Comparison of ENCODE assay signal across 8 cellular contexts in the genomic region with DNA sequence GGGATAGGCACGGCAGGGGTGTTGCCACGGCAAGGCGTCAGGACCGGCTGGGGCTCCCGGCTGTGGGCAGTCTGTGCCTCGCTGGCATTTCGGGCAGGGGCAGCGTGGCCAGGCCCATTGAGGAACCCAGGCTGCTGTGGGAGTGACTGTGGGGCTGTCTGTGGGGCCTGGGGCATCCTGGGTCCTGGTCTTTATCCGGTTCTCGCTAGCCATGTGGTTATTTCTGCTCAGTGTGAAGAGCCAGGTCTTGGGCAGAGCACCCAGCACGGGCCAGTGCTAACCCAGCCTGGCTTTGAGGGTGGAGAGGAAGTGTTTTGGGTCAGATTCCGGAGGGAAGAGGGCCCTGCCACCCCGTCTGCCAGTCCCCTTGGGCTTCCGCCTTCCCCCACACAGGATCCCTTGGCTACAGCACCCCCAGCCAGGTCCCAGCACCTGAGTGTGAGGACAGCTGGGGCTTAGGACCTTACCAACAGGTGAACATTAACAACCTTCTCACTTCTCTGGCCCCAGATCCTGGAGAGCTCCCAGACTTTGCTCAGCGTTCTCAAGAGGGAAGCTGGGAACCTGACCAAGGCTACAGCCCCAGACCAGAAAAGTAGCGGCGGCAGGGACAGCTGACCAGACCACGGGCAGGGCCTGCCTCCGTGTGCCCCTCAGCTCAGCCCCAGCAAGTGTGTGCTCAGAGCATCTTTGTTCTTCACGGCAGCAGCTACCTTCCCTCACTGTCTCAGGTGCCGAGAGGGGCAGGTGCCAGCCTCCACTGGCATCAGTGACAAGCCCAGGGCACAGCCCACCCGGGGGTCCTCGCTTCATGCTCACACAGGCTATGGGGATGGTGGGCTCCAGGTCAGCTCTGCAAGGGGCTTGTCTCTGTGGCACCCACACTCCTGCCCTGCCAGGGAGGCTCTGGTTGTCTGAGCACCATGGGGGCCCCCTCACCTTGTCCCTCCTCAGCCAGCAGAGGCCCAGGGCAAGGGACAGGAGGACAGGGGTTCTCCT. TPM values are rescaled to one million over a fixed set of nuclear protein-coding genes. Genes with fewer than 3 reads are reported as not detected.
DNase-seq lines count a peak whose midpoint lies in the region; ATAC-seq, FAIRE-seq and TF ChIP-seq lines count a peak whose summit lies in the region.

No MANE protein-coding gene starts in this region.

- intact Hi-C loops in heart left ventricle (cut with DNase I), result loop anchor here (5.0 to 10.0 kb wide), 5 partner anchors 33 to 75 kb away; partner anchors contain the start of genes CYSRT1 (in 5 of the 10), RNF224 (in 5 of the 10), RNF208 (in 2 of the 10) and DPP7 (in 1 of the 10)
- intact Hi-C loops in Right ventricle myocardium superior (cut with DNase I), result loop anchor here (5.0 kb wide), 1 partner anchor 38 kb away; the partner anchor contains the start of genes CYSRT1 and RNF224
- intact Hi-C loops in K562 (cut with micrococcal nuclease), result no loop called here
- intact Hi-C loops in uterus (cut with DNase I; ENCODE audit: low total_unique reads), result no loop called here

- H3K27ac ChIP-seq in heart left ventricle (peak overlapping the region; percentile 92 to 99 (median 99)), K562 (ENCODE audit: extremely low read depth, low read depth, low read length) (peak overlapping the region; percentile 94), mesenchymal stem cell (ENCODE audit: low read length, poor library complexity, severe bottlenecking) (peak overlapping the region; percentile 70), uterus (peak overlapping the region; percentile 83 to 95)

- TF ChIP-seq CTCF in heart left ventricle (IDR thresholded peaks at IDR 0.05), result no peak
- no peak for TF ChIP-seq CTCF in K562 (IDR thresholded peaks at IDR 0.05 in 2 of 3, conservative IDR thresholded peaks at IDR 0.05 in 1 of 3; ENCODE audit: insufficient read depth in 2 of 3, low read depth in 1 of 3, low read length in 3 of 3)
- TF ChIP-seq CTCF in uterus (IDR thresholded peaks at IDR 0.05), result peak in 1 of 4 experiments; percentile 1

- no peak overlapping the region for H2BK15ac ChIP-seq in mesenchymal stem cell (ENCODE audit: low read depth, poor library complexity, severe bottlenecking)

- WGBS in heart left ventricle, 4 donors, result 16 to 35% (median 24%) methylated on average over 17 to 23 of the region's 23 CpGs
- 30% methylated on average over 23 of the region's 23 CpGs for WGBS in K562 (ENCODE audit: insufficient coverage, low coverage, missing lambda C conversion rate)
- WGBS in mesenchymal stem cell, result 53% methylated on average over 23 of the region's 23 CpGs

- FAIRE-seq in K562 (lab: Jason Lieb, UNC), result peak; percentile 29

- DNase-seq in heart left ventricle (no peak), Right ventricle myocardium superior (no peak), K562 (ENCODE audit: extremely low read depth in 1 of 4, low spot score in 3 of 4) (no peak), mesenchymal stem cell (no peak), uterus (no peak), germinal center (ENCODE audit: low spot score) (no peak), NCI-H2196 (lab: John Stamatoyannopoulos, UW; ENCODE audit: unreplicated experiment) (no peak)

- peak overlapping the region in 1 of 2 experiments; percentile 55 for H3K18ac ChIP-seq in mesenchymal stem cell (ENCODE audit: low read depth in 1 of 2, low read length in 2 of 2)

- no peak for TF ChIP-seq RAD21 in K562 (CRISPR knock-in tag; conservative IDR thresholded peaks at IDR 0.05 in 1 of 2, IDR thresholded peaks at IDR 0.05 in 1 of 2)

- in situ Hi-C loops in K562 (cut with MboI), result loop anchor here (5.0 kb wide), 1 partner anchor 38 kb away; the partner anchor contains the start of genes CYSRT1 and RNF224

- H2AK5ac ChIP-seq in mesenchymal stem cell (ENCODE audit: low read length, severe bottlenecking), result no peak overlapping the region

- H3K27me3 ChIP-seq in heart left ventricle, result no peaks in the 10 kb centered on the region
- H3K27me3 ChIP-seq in K562 (ENCODE audit: control insufficient read depth in 2 of 2, insufficient read depth in 2 of 2, low read length in 2 of 2), result no peaks in the 10 kb centered on the region
- no peaks in the 10 kb centered on the region for H3K27me3 ChIP-seq in mesenchymal stem cell (ENCODE audit: control insufficient read depth in 1 of 2, insufficient read depth in 1 of 2, low read length in 2 of 2)
- no peaks in the 10 kb centered on the region for H3K27me3 ChIP-seq in uterus

- no peak overlapping the region for H2BK120ac ChIP-seq in mesenchymal stem cell (ENCODE audit: low read depth, low read length)

- H3K79me1 ChIP-seq in mesenchymal stem cell (replicated peaks; ENCODE audit: low read length, poor library complexity, severe bottlenecking), result peaks cover 65% of the 10 kb centered on the region

- TF ChIP-seq POLR2A in heart left ventricle (IDR thresholded peaks at IDR 0.05), result no peak
- TF ChIP-seq POLR2A in K562 (conservative IDR thresholded peaks at IDR 0.05), result no peak
- TF ChIP-seq POLR2A in uterus (IDR thresholded peaks at IDR 0.05), result no peak

- peaks cover 43% of the 10 kb centered on the region for H3K79me2 ChIP-seq in K562 (ENCODE audit: control insufficient read depth, insufficient read depth, low read length)

- peaks cover 8% of the 10 kb centered on the region for H4K20me1 ChIP-seq in K562 (replicated peaks; ENCODE audit: control insufficient read depth, insufficient read depth, low read length)

- peak overlapping the region; percentile 68 to 100 (median 90) for H3K4me3 ChIP-seq in heart left ventricle
- peak overlapping the region; percentile 98 for H3K4me3 ChIP-seq in K562
- peak overlapping the region; percentile 91 to 100 for H3K4me3 ChIP-seq in mesenchymal stem cell (ENCODE audit: insufficient read depth in 1 of 2, low read depth in 1 of 2, low read length in 2 of 2)
- H3K4me3 ChIP-seq in uterus, result peak overlapping the region; percentile 79 to 92

- peak overlapping the region in 1 of 2 experiments; percentile 50 for H3K14ac ChIP-seq in mesenchymal stem cell (ENCODE audit: low read length in 2 of 2)

- POLR2A ChIA-PET in K562 (lab: Yijun Ruan, JAX), result interaction anchor here (0.6 to 6.7 kb wide), 19 partner anchors 9 to 404 kb away, joined by 3 to 56 read pairs (median 4); partner anchors contain the start of genes NDOR1, NRARP, RNF224 and TMEM203

- H4K91ac ChIP-seq in mesenchymal stem cell (ENCODE audit: low read length), result peak overlapping the region; percentile 37

- no peak overlapping the region for H2BK5ac ChIP-seq in mesenchymal stem cell (ENCODE audit: low read depth, low read length, poor library complexity, severe bottlenecking)

- no peaks in the 10 kb centered on the region for H3K9me3 ChIP-seq in heart left ventricle
- no peaks in the 10 kb centered on the region for H3K9me3 ChIP-seq in K562 (replicated peaks; ENCODE audit: control insufficient read depth, insufficient read depth, low read depth, low read length)
- H3K9me3 ChIP-seq in mesenchymal stem cell (ENCODE audit: control insufficient read depth, low read length), result no peaks in the 10 kb centered on the region
- H3K9me3 ChIP-seq in uterus, result no peaks in the 10 kb centered on the region

- CTCF ChIA-PET in K562 (lab: Yijun Ruan, JAX; ENCODE audit: low intra/inter-chr PET ratio), result interaction anchor here (0.6 to 2.5 kb wide), 4 partner anchors 38 to 62 kb away, joined by 3 to 19 read pairs (median 8); partner anchors contain the start of gene RNF224

- H2BK12ac ChIP-seq in mesenchymal stem cell (ENCODE audit: low read length in 2 of 2), result no peak overlapping the region

- H4K8ac ChIP-seq in mesenchymal stem cell (ENCODE audit: low read length), result peak overlapping the region; percentile 7

- H3K9me1 ChIP-seq in K562 (ENCODE audit: control insufficient read depth, insufficient read depth, low read length), result no peaks in the 10 kb centered on the region

- peak overlapping the region; percentile 91; the same call in 1 of the 2 replicates for H2AFZ ChIP-seq in K562 (ENCODE audit: low read depth, low read length)
- no peak overlapping the region for H2AFZ ChIP-seq in mesenchymal stem cell (ENCODE audit: low read depth, low read length)

- H3K4ac ChIP-seq in mesenchymal stem cell (ENCODE audit: low read depth in 1 of 2, low read length in 2 of 2), result peak overlapping the region in 1 of 2 experiments; percentile 2

- ATAC-seq in heart left ventricle, result peak in 1 of 4 donors; percentile 6
- no peak for ATAC-seq in Right ventricle myocardium superior (ENCODE audit: poor library complexity)
- peak; percentile 1; the same call in 2 of the 3 replicates for ATAC-seq in K562
- no peak for ATAC-seq in GM21786 (IDR thresholded peaks at IDR 0.05; ENCODE audit: unreplicated experiment)

- H3K9ac ChIP-seq in K562 (ENCODE audit: insufficient read depth in 1 of 2, low read depth in 2 of 2, low read length in 2 of 2) (peak overlapping the region; percentile 93 to 96), mesenchymal stem cell (ENCODE audit: low read length) (peak overlapping the region; percentile 96)

- H3K4me2 ChIP-seq in K562 (ENCODE audit: insufficient read depth, low read length), result peak overlapping the region; percentile 98
- H3K4me2 ChIP-seq in mesenchymal stem cell (ENCODE audit: low read length, poor library complexity, severe bottlenecking), result peak overlapping the region; percentile 90

- H3K36me3 ChIP-seq in heart left ventricle (peaks cover 0 to 57% (median 33%) of the 10 kb centered on the region in 9 donors), K562 (ENCODE audit: control insufficient read depth, insufficient read depth, low read length) (peaks cover 57% of the 10 kb centered on the region; the same call in 2 of the 3 replicates), mesenchymal stem cell (ENCODE audit: control insufficient read depth in 1 of 2, insufficient read depth in 2 of 2, low read depth in 1 of 2, low read length in 2 of 2) (peaks cover 55 to 64% of the 10 kb centered on the region in 2 experiments), uterus (no peaks in the 10 kb centered on the region)

- peaks cover 18 to 84% (median 48%) of the 10 kb centered on the region in 12 donors for H3K4me1 ChIP-seq in heart left ventricle
- peaks cover 20 to 97% of the 10 kb centered on the region in 2 experiments for H3K4me1 ChIP-seq in K562 (replicated peaks in 1 of 2; ENCODE audit: control insufficient read depth in 2 of 2, insufficient read depth in 2 of 2, low read length in 2 of 2)
- peaks cover 58% of the 10 kb centered on the region for H3K4me1 ChIP-seq in mesenchymal stem cell (ENCODE audit: control insufficient read depth, insufficient read depth, low read depth, low read length)
- H3K4me1 ChIP-seq in uterus, result peaks cover 14 to 24% of the 10 kb centered on the region in 2 donors

- TF ChIP-seq EP300 in K562 (IDR thresholded peaks at IDR 0.05; ENCODE audit: low read length), result no peak

- no TSS peak for BruUV-seq in K562 (replicated peaks; lab: Mats Ljungman, UMichigan)

- H3K23ac ChIP-seq in mesenchymal stem cell (ENCODE audit: low read length in 2 of 2), result no peak overlapping the region

RNA-seq across cellular contexts. Expression of gene SSNA1, which starts 1.1 kb away (rescaled TPM):
- 100 to 1,000 TPM in 2 of 9 donors, 10 to 100 TPM in 7; 46.0 to 123 (median 59.9) TPM for total RNA-seq in heart left ventricle
- polyA plus RNA-seq in heart left ventricle, result 100 to 1,000 TPM; 120 to 161 TPM
- 73.7 TPM for total RNA-seq in Right ventricle myocardium superior
- 2.1 and 9.0 TPM in 2 replicates for total RNA-seq in K562 (2011; cell fraction: chromatin; rRNA removed; ENCODE audit: low replicate concordance)
- total RNA-seq in K562 (2011; cell fraction: nucleolus; rRNA removed), result 24.7 and 27.9 TPM in 2 replicates
- 12.1 and 13.6 TPM in 2 replicates for total RNA-seq in K562 (2011; cell fraction: nucleoplasm; rRNA removed)
- 130 and 153 TPM in 2 replicates for total RNA-seq in K562 (2014; rRNA removed)
- total RNA-seq in K562 (2014; rRNA removed; fragmentation: Illumina TruSeq; extraction: Trizol), result 8.7 and 16.8 TPM in 2 replicates
- 74.7 and 76.7 TPM in 2 replicates for total RNA-seq in K562 (2015; rRNA removed; fragmentation: Illumina TruSeq; extraction: Trizol)
- 96.4 and 106 TPM in 2 replicates for total RNA-seq in K562 (2021)
- 40.5 and 43.4 TPM in 2 replicates for polyA plus RNA-seq in K562 (2011; rRNA removed)
- 64.1 and 151 TPM in 2 replicates for polyA plus RNA-seq in K562 (2011; cell fraction: cytosol; rRNA removed)
- polyA plus RNA-seq in K562 (2011; cell fraction: nucleus; rRNA removed), result 31.5 and 49.3 TPM in 2 replicates
- 94.8 and 97.7 TPM in 2 replicates for polyA plus RNA-seq in K562 (2012)
- polyA plus RNA-seq in K562 (2014; fragmentation: Illumina TruSeq; extraction: Trizol), result 57.1 and 101 TPM in 2 replicates
- polyA plus RNA-seq in K562 (2014; fragmentation: Nextera tagmentation; extraction: Ambion mirVana), result 10 to 100 TPM in 1 of 2 experiments, 1 to 10 TPM in 1; 1.9 to 11.8 TPM
- polyA plus RNA-seq in K562 (2014; rRNA removed), result 114 and 137 TPM in 2 replicates
- polyA minus RNA-seq in K562 (2011; rRNA and poly(A)+ RNA removed), result 5.8 and 11.0 TPM in 2 replicates
- polyA minus RNA-seq in K562 (2011; cell fraction: cytosol; rRNA and poly(A)+ RNA removed), result 18.9 and 27.1 TPM in 2 replicates
- polyA minus RNA-seq in K562 (2011; cell fraction: nucleus; rRNA and poly(A)+ RNA removed), result 7.0 and 10.3 TPM in 2 replicates
- 79.1 TPM for polyA plus RNA-seq in mesenchymal stem cell (2013, experiment 1 of 2)
- 79.0 TPM for polyA plus RNA-seq in mesenchymal stem cell (2013, experiment 2 of 2)
- 10 to 100 TPM; 17.1 to 47.1 (median 40.6) TPM for total RNA-seq in uterus

RNA-seq across cellular contexts. Expression of gene ANAPC2, which starts 1.2 kb away (rescaled TPM):
- total RNA-seq in heart left ventricle, result 10 to 100 TPM; 14.3 to 35.9 (median 28.9) TPM
- polyA plus RNA-seq in heart left ventricle, result 10 to 100 TPM; 26.6 to 33.4 TPM
- total RNA-seq in Right ventricle myocardium superior, result 33.9 TPM
- 116 and 279 TPM in 2 replicates for total RNA-seq in K562 (2011; cell fraction: chromatin; rRNA removed; ENCODE audit: low replicate concordance)
- total RNA-seq in K562 (2011; cell fraction: nucleolus; rRNA removed), result 160 and 161 TPM in 2 replicates
- 110 and 125 TPM in 2 replicates for total RNA-seq in K562 (2011; cell fraction: nucleoplasm; rRNA removed)
- 19.8 and 23.4 TPM in 2 replicates for total RNA-seq in K562 (2014; rRNA removed)
- total RNA-seq in K562 (2014; rRNA removed; fragmentation: Illumina TruSeq; extraction: Trizol), result 5.8 and 8.0 TPM in 2 replicates
- 16.4 and 17.5 TPM in 2 replicates for total RNA-seq in K562 (2015; rRNA removed; fragmentation: Illumina TruSeq; extraction: Trizol)
- total RNA-seq in K562 (2021), result 50.7 and 56.5 TPM in 2 replicates
- 17.7 and 22.1 TPM in 2 replicates for polyA plus RNA-seq in K562 (2011; rRNA removed)
- 11.1 and 24.4 TPM in 2 replicates for polyA plus RNA-seq in K562 (2011; cell fraction: cytosol; rRNA removed)
- 195 and 268 TPM in 2 replicates for polyA plus RNA-seq in K562 (2011; cell fraction: nucleus; rRNA removed)
- polyA plus RNA-seq in K562 (2012), result 30.8 and 42.2 TPM in 2 replicates
- 10.1 and 19.3 TPM in 2 replicates for polyA plus RNA-seq in K562 (2014; fragmentation: Illumina TruSeq; extraction: Trizol)
- under 1 TPM in 1 of 2 experiments, not detected in 1; 0.11 TPM for polyA plus RNA-seq in K562 (2014; fragmentation: Nextera tagmentation; extraction: Ambion mirVana)
- 41.6 and 46.1 TPM in 2 replicates for polyA plus RNA-seq in K562 (2014; rRNA removed)
- polyA minus RNA-seq in K562 (2011; rRNA and poly(A)+ RNA removed), result 10.4 and 13.3 TPM in 2 replicates
- 30.0 and 32.4 TPM in 2 replicates for polyA minus RNA-seq in K562 (2011; cell fraction: cytosol; rRNA and poly(A)+ RNA removed)
- polyA minus RNA-seq in K562 (2011; cell fraction: nucleus; rRNA and poly(A)+ RNA removed), result 61.7 and 67.4 TPM in 2 replicates
- 17.0 TPM for polyA plus RNA-seq in mesenchymal stem cell (2013, experiment 1 of 2)
- polyA plus RNA-seq in mesenchymal stem cell (2013, experiment 2 of 2), result 16.5 TPM
- 10 to 100 TPM in 3 of 4 donors, 1 to 10 TPM in 1; 6.7 to 65.6 (median 24.9) TPM for total RNA-seq in uterus

RNA-seq across cellular contexts. Expression of gene TPRN, which starts 10.9 kb away (rescaled TPM):
- 10 to 100 TPM; 11.5 to 18.0 (median 16.6) TPM for total RNA-seq in heart left ventricle
- polyA plus RNA-seq in heart left ventricle, result 10 to 100 TPM; 12.5 to 16.7 TPM
- total RNA-seq in Right ventricle myocardium superior, result 19.0 TPM
- total RNA-seq in K562 (2011; cell fraction: chromatin; rRNA removed; ENCODE audit: low replicate concordance), result 9.5 and 37.4 TPM in 2 replicates
- 29.0 and 30.9 TPM in 2 replicates for total RNA-seq in K562 (2011; cell fraction: nucleolus; rRNA removed)
- 12.3 and 12.6 TPM in 2 replicates for total RNA-seq in K562 (2011; cell fraction: nucleoplasm; rRNA removed)
- total RNA-seq in K562 (2014; rRNA removed), result 20.0 and 23.5 TPM in 2 replicates
- 1.7 and 2.5 TPM in 2 replicates for total RNA-seq in K562 (2014; rRNA removed; fragmentation: Illumina TruSeq; extraction: Trizol)
- 24.2 and 28.2 TPM in 2 replicates for total RNA-seq in K562 (2015; rRNA removed; fragmentation: Illumina TruSeq; extraction: Trizol)
- 30.3 and 31.9 TPM in 2 replicates for total RNA-seq in K562 (2021)
- polyA plus RNA-seq in K562 (2011; rRNA removed), result 3.2 and 4.2 TPM in 2 replicates
- 5.2 and 13.0 TPM in 2 replicates for polyA plus RNA-seq in K562 (2011; cell fraction: cytosol; rRNA removed)
- 25.2 and 33.9 TPM in 2 replicates for polyA plus RNA-seq in K562 (2011; cell fraction: nucleus; rRNA removed)
- 16.5 and 21.3 TPM in 2 replicates for polyA plus RNA-seq in K562 (2012)
- 4.4 and 12.5 TPM in 2 replicates for polyA plus RNA-seq in K562 (2014; fragmentation: Illumina TruSeq; extraction: Trizol)
- polyA plus RNA-seq in K562 (2014; fragmentation: Nextera tagmentation; extraction: Ambion mirVana), result under 1 TPM; 0.31 to 0.34 TPM
- 11.8 and 14.4 TPM in 2 replicates for polyA plus RNA-seq in K562 (2014; rRNA removed)
- 2.3 and 2.9 TPM in 2 replicates for polyA minus RNA-seq in K562 (2011; rRNA and poly(A)+ RNA removed)
- 11.2 and 13.6 TPM in 2 replicates for polyA minus RNA-seq in K562 (2011; cell fraction: cytosol; rRNA and poly(A)+ RNA removed)
- 10.9 and 14.7 TPM in 2 replicates for polyA minus RNA-seq in K562 (2011; cell fraction: nucleus; rRNA and poly(A)+ RNA removed)
- 5.4 TPM for polyA plus RNA-seq in mesenchymal stem cell (2013, experiment 1 of 2)
- 5.8 TPM for polyA plus RNA-seq in mesenchymal stem cell (2013, experiment 2 of 2)
- 10 to 100 TPM in 1 of 4 donors, 1 to 10 TPM in 2, under 1 TPM in 1; 0.29 to 17.1 (median 5.5) TPM for total RNA-seq in uterus

RNA-seq across cellular contexts. Expression of gene TMEM203, which starts 15.9 kb away (rescaled TPM):
- total RNA-seq in heart left ventricle (10 to 100 TPM; 30.8 to 43.7 (median 39.9) TPM), Right ventricle myocardium superior (44.9 TPM), K562 (2014; rRNA removed) (37.6 and 56.5 TPM in 2 replicates), K562 (2014; rRNA removed; fragmentation: Illumina TruSeq; extraction: Trizol) (34.2 and 35.7 TPM in 2 replicates), K562 (2015; rRNA removed; fragmentation: Illumina TruSeq; extraction: Trizol) (37.4 and 38.2 TPM in 2 replicates), K562 (2021) (59.5 and 64.2 TPM in 2 replicates), uterus (10 to 100 TPM; 33.2 to 53.3 (median 38.7) TPM)
- polyA plus RNA-seq in heart left ventricle (10 to 100 TPM; 49.8 to 52.0 TPM), K562 (2011; rRNA removed) (40.5 and 45.9 TPM in 2 replicates), K562 (2014; fragmentation: Illumina TruSeq; extraction: Trizol) (38.7 and 46.8 TPM in 2 replicates), K562 (2014; fragmentation: Nextera tagmentation; extraction: Ambion mirVana) (10 to 100 TPM in 1 of 2 experiments, 1 to 10 TPM in 1; 8.8 to 13.6 TPM), K562 (2014; rRNA removed) (38.2 and 47.5 TPM in 2 replicates)
- total RNA-seq in K562 (2011; cell fraction: chromatin; rRNA removed; ENCODE audit: low replicate concordance), result 27.1 and 46.3 TPM in 2 replicates
- 44.2 and 58.9 TPM in 2 replicates for total RNA-seq in K562 (2011; cell fraction: nucleolus; rRNA removed)
- 51.0 and 55.5 TPM in 2 replicates for total RNA-seq in K562 (2011; cell fraction: nucleoplasm; rRNA removed)
- polyA plus RNA-seq in K562 (2011; cell fraction: cytosol; rRNA removed), result 47.5 and 60.9 TPM in 2 replicates
- 30.9 and 31.8 TPM in 2 replicates for polyA plus RNA-seq in K562 (2011; cell fraction: nucleus; rRNA removed)
- polyA plus RNA-seq in K562 (2012), result 38.7 and 41.5 TPM in 2 replicates
- 25.8 and 27.5 TPM in 2 replicates for polyA minus RNA-seq in K562 (2011; rRNA and poly(A)+ RNA removed)
- 20.5 and 26.1 TPM in 2 replicates for polyA minus RNA-seq in K562 (2011; cell fraction: cytosol; rRNA and poly(A)+ RNA removed)
- 11.0 and 18.3 TPM in 2 replicates for polyA minus RNA-seq in K562 (2011; cell fraction: nucleus; rRNA and poly(A)+ RNA removed)
- polyA plus RNA-seq in mesenchymal stem cell (2013, experiment 1 of 2), result 22.2 TPM
- polyA plus RNA-seq in mesenchymal stem cell (2013, experiment 2 of 2), result 22.6 TPM

RNA-seq across cellular contexts. Expression of gene NDOR1, which starts 15.9 kb away (rescaled TPM):
- total RNA-seq in heart left ventricle (1 to 10 TPM; 4.5 to 9.6 (median 6.1) TPM), Right ventricle myocardium superior (5.5 TPM), K562 (2014; rRNA removed) (15.7 and 30.2 TPM in 2 replicates), K562 (2014; rRNA removed; fragmentation: Illumina TruSeq; extraction: Trizol) (1.9 and 2.7 TPM in 2 replicates), K562 (2015; rRNA removed; fragmentation: Illumina TruSeq; extraction: Trizol) (11.0 and 11.3 TPM in 2 replicates), K562 (2021) (32.6 and 36.9 TPM in 2 replicates), uterus (10 to 100 TPM in 1 of 4 donors, 1 to 10 TPM in 1, not detected in 2; 4.5 to 14.9 TPM)
- polyA plus RNA-seq in heart left ventricle (1 to 10 TPM; 6.2 to 9.2 TPM), K562 (2011; rRNA removed) (5.6 and 11.5 TPM in 2 replicates), K562 (2014; fragmentation: Illumina TruSeq; extraction: Trizol) (6.9 and 17.5 TPM in 2 replicates), K562 (2014; fragmentation: Nextera tagmentation; extraction: Ambion mirVana) (under 1 TPM; 0.06 TPM), K562 (2014; rRNA removed) (30.4 and 35.0 TPM in 2 replicates)
- 31.8 and 95.9 TPM in 2 replicates for total RNA-seq in K562 (2011; cell fraction: chromatin; rRNA removed; ENCODE audit: low replicate concordance)
- total RNA-seq in K562 (2011; cell fraction: nucleolus; rRNA removed), result 71.7 and 83.3 TPM in 2 replicates
- total RNA-seq in K562 (2011; cell fraction: nucleoplasm; rRNA removed), result 36.2 and 42.8 TPM in 2 replicates
- 11.3 and 23.7 TPM in 2 replicates for polyA plus RNA-seq in K562 (2011; cell fraction: cytosol; rRNA removed)
- polyA plus RNA-seq in K562 (2011; cell fraction: nucleus; rRNA removed), result 96.9 and 166 TPM in 2 replicates
- 19.8 and 29.6 TPM in 2 replicates for polyA plus RNA-seq in K562 (2012)
- 1.0 and 2.7 TPM in 2 replicates for polyA minus RNA-seq in K562 (2011; rRNA and poly(A)+ RNA removed)
- polyA minus RNA-seq in K562 (2011; cell fraction: cytosol; rRNA and poly(A)+ RNA removed), result 9.8 and 12.8 TPM in 2 replicates
- polyA minus RNA-seq in K562 (2011; cell fraction: nucleus; rRNA and poly(A)+ RNA removed), result 16.9 and 17.4 TPM in 2 replicates
- polyA plus RNA-seq in mesenchymal stem cell (2013, experiment 1 of 2), result 7.9 TPM
- polyA plus RNA-seq in mesenchymal stem cell (2013, experiment 2 of 2), result 7.7 TPM

Comparison
In these comparisons a context has a peak if more than half of its experiments do, and no peak if none do; other contexts are left out.
1. intact Hi-C loops: an anchor here in heart left ventricle (5.0 to 10.0 kb wide) and Right ventricle myocardium superior (5.0 kb wide); none called in K562 and uterus.